ENCODE assay signal across 22 cellular contexts in genomic region chr1:202229376-202229775, GRCh38. TPM values are rescaled to one million over a fixed set of nuclear protein-coding genes. Genes with fewer than 3 reads are reported as not detected.
"Had no signal": no experiment of that assay in that cellular context is flagged by ENCODE, and none has a peak within 500 bp of the region (broad histone marks: within the 10 kb centered on the region; RNA-seq: fewer than 3 reads in every experiment).

No MANE protein-coding gene starts in this region.

- H3K9me3 ChIP-seq: body of pancreas, right lobe of liver, spleen, stomach, testis, upper lobe of left lung had no signal

- DNase-seq: activated CD4-positive, alpha-beta memory T cell treated with anti-CD3 and anti-CD28 coated beads for 36 hours; activated CD4-positive, alpha-beta T cell treated with anti-CD3 and anti-CD28 coated beads for 1 hour; activated CD8-positive, alpha-beta memory T cell treated with anti-CD3 and anti-CD28 coated beads, Interleukin-2, amount 10 ng/mL, durations not matched to agents 7 days and 5 days; activated effector memory CD4-positive, alpha-beta T cell treated with Interleukin-2 at 50 U/mL for 16 hours; activated T-cell treated with anti-CD3 and anti-CD28 coated beads, Interleukin-2, amount 50 U/mL, for 24 hours; amygdala; body of pancreas; effector memory CD8-positive, alpha-beta T cell; erythroblast; hypothalamus; kidney glomerular epithelial cell; right lobe of liver; spleen; stomach; testis; upper lobe of left lung had no signal

- H3K4me3 ChIP-seq: body of pancreas, right lobe of liver, spleen, stomach, testis, upper lobe of left lung had no signal

- H3K27me3 Mint-ChIP-seq: activated CD4-positive, alpha-beta memory T cell treated with anti-CD3 and anti-CD28 coated beads for 36 hours; activated naive CD4-positive, alpha-beta T cell treated with anti-CD3 and anti-CD28 coated beads, Interleukin-2, amount 50 U/mL, for 24 hours; activated T-cell treated with anti-CD3 and anti-CD28 coated beads, Interleukin-2, amount 50 U/mL, for 24 hours had no signal

- H3K9me3 Mint-ChIP-seq: activated CD4-positive, alpha-beta memory T cell treated with anti-CD3 and anti-CD28 coated beads for 36 hours; activated naive CD4-positive, alpha-beta T cell treated with anti-CD3 and anti-CD28 coated beads, Interleukin-2, amount 50 U/mL, for 24 hours; activated T-cell treated with anti-CD3 and anti-CD28 coated beads, Interleukin-2, amount 50 U/mL, for 24 hours; dendritic cell treated with granulocyte-macrophage colony-stimulating factor and Interleukin-4, amounts not matched to agents 40 ng/mL and 50 ng/mL, for 4 days; effector memory CD8-positive, alpha-beta T cell; neural crest cell had no signal

- H3K4me3 Mint-ChIP-seq: activated CD4-positive, alpha-beta memory T cell treated with anti-CD3 and anti-CD28 coated beads for 36 hours; activated CD8-positive, alpha-beta memory T cell treated with anti-CD3 and anti-CD28 coated beads, Interleukin-2, amount 10 ng/mL, durations not matched to agents 7 days and 5 days; activated naive CD4-positive, alpha-beta T cell treated with anti-CD3 and anti-CD28 coated beads, Interleukin-2, amount 50 U/mL, for 24 hours; activated T-cell treated with anti-CD3 and anti-CD28 coated beads, Interleukin-2, amount 50 U/mL, for 24 hours; dendritic cell treated with granulocyte-macrophage colony-stimulating factor and Interleukin-4, amounts not matched to agents 40 ng/mL and 50 ng/mL, for 4 days; effector memory CD8-positive, alpha-beta T cell; neural crest cell had no signal

- H3K36me3 ChIP-seq: right lobe of liver, spleen, stomach, upper lobe of left lung had no signal

- H3K27ac ChIP-seq: body of pancreas, right lobe of liver, spleen, stomach, testis, upper lobe of left lung had no signal

- ATAC-seq: activated CD8-positive, alpha-beta memory T cell treated with anti-CD3 and anti-CD28 coated beads, Interleukin-2, amount 10 ng/mL, durations not matched to agents 7 days and 5 days; body of pancreas; effector memory CD8-positive, alpha-beta T cell; right lobe of liver had no signal

- H3K27ac Mint-ChIP-seq: activated CD4-positive, alpha-beta memory T cell treated with anti-CD3 and anti-CD28 coated beads for 36 hours; activated CD8-positive, alpha-beta memory T cell treated with anti-CD3 and anti-CD28 coated beads, Interleukin-2, amount 10 ng/mL, durations not matched to agents 7 days and 5 days; activated naive CD4-positive, alpha-beta T cell treated with anti-CD3 and anti-CD28 coated beads, Interleukin-2, amount 50 U/mL, for 24 hours; activated T-cell treated with anti-CD3 and anti-CD28 coated beads, Interleukin-2, amount 50 U/mL, for 24 hours; dendritic cell treated with granulocyte-macrophage colony-stimulating factor and Interleukin-4, amounts not matched to agents 40 ng/mL and 50 ng/mL, for 4 days had no signal

- H3K36me3 Mint-ChIP-seq: activated CD4-positive, alpha-beta memory T cell treated with anti-CD3 and anti-CD28 coated beads for 36 hours; activated CD8-positive, alpha-beta memory T cell treated with anti-CD3 and anti-CD28 coated beads, Interleukin-2, amount 10 ng/mL, durations not matched to agents 7 days and 5 days; activated naive CD4-positive, alpha-beta T cell treated with anti-CD3 and anti-CD28 coated beads, Interleukin-2, amount 50 U/mL, for 24 hours had no signal

- H3K27me3 ChIP-seq: body of pancreas, right lobe of liver, spleen, stomach, testis, upper lobe of left lung had no signal

- H3K4me1 ChIP-seq: body of pancreas, right lobe of liver, stomach, testis, upper lobe of left lung had no signal

RNA-seq across cellular contexts. Expression of gene LGR6, which starts 35.8 kb away (rescaled TPM):
- total RNA-seq: osteoblast; pulmonary artery endothelial cell; T-helper 1 cell treated with Interleukin-12 subunit alpha and Interleukin-12 subunit beta and Interleukin-4 antibody, amounts not matched to agents 30 ng/mL and 1 ng/mL, for 36 hours had no signal
